In the genomic region with DNA sequence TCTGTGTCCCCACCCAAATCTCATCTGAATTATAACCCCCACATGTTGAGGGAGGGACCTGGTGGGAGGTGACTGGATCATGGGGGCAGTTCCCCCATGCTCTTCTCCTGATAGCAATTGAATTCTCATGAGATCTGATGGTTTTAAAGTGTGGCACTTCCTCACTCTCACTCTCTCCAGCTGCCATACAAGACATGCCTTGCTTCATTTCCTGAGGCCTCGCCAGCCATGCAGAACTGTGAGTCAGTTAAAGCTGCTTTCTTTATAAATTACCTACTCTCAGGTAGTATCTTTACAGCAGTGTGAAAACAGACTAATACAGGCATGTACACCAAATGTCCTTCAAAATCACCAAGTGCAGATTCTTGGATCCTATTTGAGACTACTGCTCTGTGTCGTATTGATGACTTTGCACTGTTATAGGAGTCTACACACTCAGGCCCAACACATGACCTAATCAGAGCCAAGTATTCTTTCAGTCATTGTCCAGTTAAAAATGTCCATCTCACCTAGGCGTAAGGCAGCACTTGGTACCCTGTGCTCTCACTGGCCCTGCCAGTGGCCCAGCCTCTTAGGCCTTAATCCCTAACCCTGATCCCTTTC, we compare ENCODE assay signal across 14 cellular contexts. TPM values are rescaled to one million over a fixed set of nuclear protein-coding genes. Genes with fewer than 3 reads are reported as not detected.
A peak's percentile ranks its signal among the peaks of the same experiment; 100 is the strongest.
DNase-seq lines count a peak whose midpoint lies in the region; ATAC-seq and TF ChIP-seq lines count a peak whose summit lies in the region.
"Had no signal": no experiment of that assay in that cellular context is flagged by ENCODE, and none has a peak within 500 bp of the region (broad histone marks: within the 10 kb centered on the region; RNA-seq: fewer than 3 reads in every experiment).

No MANE protein-coding gene starts in this region.

- in situ Hi-C loops in ACHN (cut with HindIII; ENCODE audit: low pct_ligation_motif_present, low pct_unique_long_range_greater_than_20kb, low sequenced_read_pairs): no loop called here

- H3K79me2 ChIP-seq in hepatocyte: no peaks in the 10 kb centered on the region

- TF ChIP-seq CTCF in RWPE2 (IDR thresholded peaks at IDR 0.05; ENCODE audit: poor library complexity, severe bottlenecking) (no peak), RWPE1 (conservative IDR thresholded peaks at IDR 0.05; ENCODE audit: low read depth) (no peak), hepatocyte (IDR thresholded peaks at IDR 0.05; ENCODE audit: poor library complexity) (no peak)

- no peaks in the 10 kb centered on the region for H3K4me1 ChIP-seq in RWPE2 (ENCODE audit: insufficient read depth, poor library complexity, severe bottlenecking)
- H3K4me1 ChIP-seq in hepatocyte (ENCODE audit: insufficient read depth): no peaks in the 10 kb centered on the region
- H3K4me1 ChIP-seq: A549 had no signal

- H3K4me3 ChIP-seq in RWPE2 (ENCODE audit: severe bottlenecking) (no peak overlapping the region), hepatocyte (no peak overlapping the region)
- H3K4me3 ChIP-seq: A549, PC-9 had no signal

- H3K9me3 ChIP-seq in RWPE2 (ENCODE audit: severe bottlenecking) (no peaks in the 10 kb centered on the region), hepatocyte (ENCODE audit: low read depth) (no peaks in the 10 kb centered on the region)
- H3K9me3 ChIP-seq: A549 had no signal

- ATAC-seq in GM18909 (IDR thresholded peaks at IDR 0.05; ENCODE audit: poor library complexity, unreplicated experiment): peak; percentile 82
- ATAC-seq in HG03097 (IDR thresholded peaks at IDR 0.05; ENCODE audit: low FRiP score, unreplicated experiment): peak; percentile 67
- 0 out of 3 replicates have a peak, but pooled peaks have one; percentile 44 for ATAC-seq in RWPE2 (ENCODE audit: low read depth)
- no peak for ATAC-seq in HG03039 (IDR thresholded peaks at IDR 0.05; ENCODE audit: unreplicated experiment)
- ATAC-seq: A549; activated CD4-positive, CD25-positive, alpha-beta regulatory T cell treated with anti-CD3 and anti-CD28 coated beads, Interleukin-2, amount 50 U/mL, for 24 hours had no signal

- DNase-seq in ACHN (peak; percentile 2), RWPE2 (ENCODE audit: low spot score) (no peak), RWPE1 (ENCODE audit: low spot score) (no peak), SHP77 treated with DMSO at 0.1 percent for 48 hours (lab: John Stamatoyannopoulos, UW) (no peak), hepatocyte (ENCODE audit: low spot score) (no peak)
- DNase-seq: activated naive CD8-positive, alpha-beta T cell treated with anti-CD3 and anti-CD28 coated beads for 36 hours; effector memory CD4-positive, alpha-beta T cell; NCI-H1092; PC-9 had no signal

- no peaks in the 10 kb centered on the region for H4K20me1 ChIP-seq in hepatocyte (ENCODE audit: insufficient read depth, poor library complexity, severe bottlenecking)

- H3K36me3 ChIP-seq in RWPE2 (ENCODE audit: low read depth) (no peaks in the 10 kb centered on the region), hepatocyte (replicated peaks; ENCODE audit: insufficient read depth, low read depth) (no peaks in the 10 kb centered on the region)

- no peaks in the 10 kb centered on the region for H3K9me2 ChIP-seq in hepatocyte (replicated peaks; ENCODE audit: insufficient read depth)

- POLR2A ChIA-PET in RWPE1 (lab: Yijun Ruan, JAX; ENCODE audit: low non-redundant PET): interaction anchor here (0.7 kb wide), 1 partner anchor 9 kb away, joined by 3 read pairs; no protein-coding TSS in a partner anchor

- 95% methylated on average over 3 of the region's 3 CpGs for WGBS in hepatocyte (ENCODE audit: low lambda C conversion rate, missing lambda C conversion rate)

- no peak overlapping the region for H3K4me2 ChIP-seq in hepatocyte
- H3K4me2 ChIP-seq: A549, PC-9 had no signal

- CTCF ChIA-PET in RWPE1 (lab: Yijun Ruan, JAX): no interaction called here

- H2AFZ ChIP-seq in hepatocyte: no peak overlapping the region
- H2AFZ ChIP-seq: PC-9 had no signal

- H3K27me3 ChIP-seq in RWPE2 (ENCODE audit: insufficient read depth, poor library complexity, severe bottlenecking): no peaks in the 10 kb centered on the region
- H3K27me3 ChIP-seq in hepatocyte: no peaks in the 10 kb centered on the region

- H3K27ac ChIP-seq in RWPE2 (ENCODE audit: poor library complexity, severe bottlenecking) (no peak overlapping the region), RWPE1 (no peak overlapping the region), hepatocyte (no peak overlapping the region)
- H3K27ac ChIP-seq: A549, PC-9 had no signal

RNA-seq across cellular contexts. Expression of gene UST, which starts 52.8 kb away (rescaled TPM):
- 11.7 and 13.4 TPM in 2 replicates for total RNA-seq in hepatocyte
- polyA plus RNA-seq in hepatocyte: 7.0 and 8.0 TPM in 2 replicates
